Comparison of ENCODE assay signal across 11 cellular contexts in the genomic region with DNA sequence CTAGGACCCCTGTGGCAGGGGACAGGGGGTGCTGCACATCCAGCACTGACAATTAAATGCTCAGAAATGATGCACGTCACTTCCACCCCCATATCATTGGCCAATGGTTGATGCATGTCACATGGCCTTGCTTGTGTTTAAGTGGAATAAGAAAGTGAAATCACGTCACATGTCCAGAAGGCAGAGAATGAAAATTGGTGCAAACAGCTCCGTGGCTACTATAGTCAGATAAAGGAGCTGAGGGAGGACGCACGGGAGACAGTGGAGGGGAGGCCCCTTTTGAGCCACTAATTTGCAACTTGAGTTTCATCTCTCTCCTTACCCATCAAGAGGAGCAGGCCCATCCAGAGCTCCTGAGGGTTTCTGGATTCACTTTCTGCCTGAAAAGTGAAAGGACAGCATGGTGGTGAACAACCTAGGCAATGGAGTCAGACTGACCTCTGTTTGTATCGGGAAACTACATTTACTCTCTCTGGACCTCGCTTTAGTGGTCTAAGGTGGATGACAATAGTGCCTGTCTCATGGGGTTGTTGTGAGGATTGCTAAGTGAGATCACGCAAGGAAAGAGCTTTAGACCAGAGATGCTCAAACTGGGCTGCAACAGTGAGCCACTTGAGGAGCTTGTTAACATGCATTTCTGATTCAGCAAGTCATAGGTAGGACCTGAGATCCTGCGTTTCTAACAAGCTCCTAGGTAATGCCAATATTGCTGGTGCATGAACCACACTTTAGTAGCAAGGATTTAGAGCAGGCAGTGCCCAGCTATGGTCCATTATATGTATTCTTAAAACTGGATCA.
DNase-seq lines count a peak whose midpoint lies in the region; ATAC-seq and TF ChIP-seq lines count a peak whose summit lies in the region.
"Had no signal": no experiment of that assay in that cellular context is flagged by ENCODE, and none has a peak within 500 bp of the region (broad histone marks: within the 10 kb centered on the region; RNA-seq: fewer than 3 reads in every experiment).

No MANE protein-coding gene starts in this region.

- H3K9me3 Mint-ChIP-seq in activated CD4-positive, alpha-beta T cell treated with anti-CD3 and anti-CD28 coated beads for 36 hours (ENCODE audit: low read depth) = no peaks in the 10 kb centered on the region
- no peaks in the 10 kb centered on the region for H3K9me3 Mint-ChIP-seq in activated T-helper 17 cell treated with anti-CD3 and anti-CD28 coated beads, Interleukin-2, amount 50 U/mL, for 72 hours
- H3K9me3 Mint-ChIP-seq in stimulated activated naive CD8-positive, alpha-beta T cell treated with anti-CD3 and anti-CD28 coated beads, Interleukin-15, amount 100 ng/mL, for 72 hours = no peaks in the 10 kb centered on the region

- no peaks in the 10 kb centered on the region for H3K4me1 ChIP-seq in HEK293 (ENCODE audit: control insufficient read depth, insufficient read depth, low read length)

- CTCF ChIA-PET in activated CD4-positive, alpha-beta T cell treated with anti-CD3 and anti-CD28 coated beads for 36 hours (lab: Charles Lee) = no interaction called here
- CTCF ChIA-PET in HEK293 (lab: Yijun Ruan, JAX) = interaction anchor here (0.6 kb wide), 1 partner anchor 62 kb away, joined by 3 read pairs; no protein-coding TSS in a partner anchor

- peaks cover 34% of the 10 kb centered on the region for H3K27me3 Mint-ChIP-seq in activated CD4-positive, alpha-beta T cell treated with anti-CD3 and anti-CD28 coated beads for 36 hours
- H3K27me3 Mint-ChIP-seq in activated T-helper 17 cell treated with anti-CD3 and anti-CD28 coated beads, Interleukin-2, amount 50 U/mL, for 72 hours = peaks cover 24% of the 10 kb centered on the region
- H3K27me3 Mint-ChIP-seq in stimulated activated naive CD8-positive, alpha-beta T cell treated with anti-CD3 and anti-CD28 coated beads, Interleukin-15, amount 100 ng/mL, for 72 hours = peaks cover 21% of the 10 kb centered on the region

- H3K27ac Mint-ChIP-seq in activated CD4-positive, alpha-beta T cell treated with anti-CD3 and anti-CD28 coated beads for 36 hours = no peak overlapping the region
- no peak overlapping the region for H3K27ac Mint-ChIP-seq in activated T-helper 17 cell treated with anti-CD3 and anti-CD28 coated beads, Interleukin-2, amount 50 U/mL, for 72 hours
- no peak overlapping the region for H3K27ac Mint-ChIP-seq in stimulated activated naive CD8-positive, alpha-beta T cell treated with anti-CD3 and anti-CD28 coated beads, Interleukin-15, amount 100 ng/mL, for 72 hours

- no peak for TF ChIP-seq CTCF in HEK293 (tag by site-specific recombination; IDR thresholded peaks at IDR 0.05)

- intact Hi-C loops in activated CD4-positive, alpha-beta T cell treated with anti-CD3 and anti-CD28 coated beads for 36 hours (cut with DNase I, micrococcal nuclease) = no loop called here

- H3K4me3 Mint-ChIP-seq in activated CD4-positive, alpha-beta T cell treated with anti-CD3 and anti-CD28 coated beads for 36 hours = no peak overlapping the region
- H3K4me3 Mint-ChIP-seq in activated T-helper 17 cell treated with anti-CD3 and anti-CD28 coated beads, Interleukin-2, amount 50 U/mL, for 72 hours = no peak overlapping the region
- peak overlapping the region in 1 of 2 donors; percentile 31 for H3K4me3 Mint-ChIP-seq in stimulated activated naive CD8-positive, alpha-beta T cell treated with anti-CD3 and anti-CD28 coated beads, Interleukin-15, amount 100 ng/mL, for 72 hours

- DNase-seq in activated CD4-positive, alpha-beta T cell treated with anti-CD3 and anti-CD28 coated beads for 36 hours = peak; percentile 11
- DNase-seq in activated CD4-positive, alpha-beta T cell treated with anti-CD3 and anti-CD28 coated beads, Interleukin-2, amount 50 U/mL, for 4 hours = no peak
- no peak for DNase-seq in stimulated activated naive CD8-positive, alpha-beta T cell treated with anti-CD3 and anti-CD28 coated beads, Interleukin-15, amount 100 ng/mL, for 72 hours
- no peak for DNase-seq in CD1c-positive myeloid dendritic cell (ENCODE audit: extremely low spot score)
- DNase-seq in caudate nucleus (lab: John Stamatoyannopoulos, UW) = no peak
- DNase-seq in SHP77 (lab: John Stamatoyannopoulos, UW) = no peak
- DNase-seq: 8988T, NCI-H2227 treated with DMSO at 0.1 percent for 48 hours had no signal

- H3K9me3 ChIP-seq in HEK293 (ENCODE audit: control insufficient read depth, insufficient read depth, low read depth, low read length) = no peaks in the 10 kb centered on the region

- H3K27ac ChIP-seq in HEK293 (ENCODE audit: extremely low read depth, low read depth, low read length) (no peak overlapping the region), caudate nucleus (ENCODE audit: low read depth, low read length) (no peak overlapping the region)

- peak; percentile 16 for ATAC-seq in activated CD4-positive, alpha-beta T cell treated with anti-CD3 and anti-CD28 coated beads for 36 hours
- peak; percentile 66 for ATAC-seq in activated T-helper 17 cell treated with anti-CD3 and anti-CD28 coated beads, Interleukin-2, amount 50 U/mL, for 72 hours (replicated peaks)
- ATAC-seq in stimulated activated naive CD8-positive, alpha-beta T cell treated with anti-CD3 and anti-CD28 coated beads, Interleukin-15, amount 100 ng/mL, for 72 hours = peak; percentile 68
- ATAC-seq: sciatic nerve had no signal

- POLR2A ChIA-PET in activated CD4-positive, alpha-beta T cell treated with anti-CD3 and anti-CD28 coated beads for 36 hours (lab: Charles Lee) = no interaction called here
- POLR2A ChIA-PET in HEK293 (lab: Yijun Ruan, JAX) = no interaction called here

- H3K4me3 ChIP-seq in HEK293 (ENCODE audit: low read depth, low read length) = no peak overlapping the region

- H3K36me3 Mint-ChIP-seq in activated CD4-positive, alpha-beta T cell treated with anti-CD3 and anti-CD28 coated beads for 36 hours (ENCODE audit: low read depth) = no peaks in the 10 kb centered on the region
- H3K36me3 Mint-ChIP-seq in activated T-helper 17 cell treated with anti-CD3 and anti-CD28 coated beads, Interleukin-2, amount 50 U/mL, for 72 hours (ENCODE audit: low read depth) = no peaks in the 10 kb centered on the region

- no peaks in the 10 kb centered on the region for H3K36me3 ChIP-seq in HEK293 (ENCODE audit: control insufficient read depth in 2 of 2, insufficient read depth in 1 of 2, low read length in 2 of 2)

- H3K4me1 Mint-ChIP-seq in activated CD4-positive, alpha-beta T cell treated with anti-CD3 and anti-CD28 coated beads for 36 hours = peaks cover 18% of the 10 kb centered on the region
- peaks cover 9% of the 10 kb centered on the region for H3K4me1 Mint-ChIP-seq in activated T-helper 17 cell treated with anti-CD3 and anti-CD28 coated beads, Interleukin-2, amount 50 U/mL, for 72 hours
- peaks cover 22% of the 10 kb centered on the region for H3K4me1 Mint-ChIP-seq in stimulated activated naive CD8-positive, alpha-beta T cell treated with anti-CD3 and anti-CD28 coated beads, Interleukin-15, amount 100 ng/mL, for 72 hours

TF ChIP-seq in HEK293, 187 proteins besides CTCF, POLR2A, EP300 and RAD21:
- TF ChIP-seq ZNF843 (tag by site-specific recombination; IDR thresholded peaks at IDR 0.05) (no peak), PRDM1 (tag by site-specific recombination; IDR thresholded peaks at IDR 0.05) (0 out of 2 replicates have a peak, but pooled peaks have one; percentile 5)

Comparison
In these comparisons a context has a peak if more than half of its experiments do, and no peak if none do; other contexts are left out.
1. ATAC-seq: peak in every context shown above with its lines; median percentile 68 in stimulated activated naive CD8-positive, alpha-beta T cell treated with anti-CD3 and anti-CD28 coated beads, Interleukin-15, amount 100 ng/mL, for 72 hours; 66 in activated T-helper 17 cell treated with anti-CD3 and anti-CD28 coated beads, Interleukin-2, amount 50 U/mL, for 72 hours; 16 in activated CD4-positive, alpha-beta T cell treated with anti-CD3 and anti-CD28 coated beads for 36 hours.